In genomic region chr9:81618923-81619322, GRCh38 we compare ENCODE assay signal across 20 cellular contexts.
"Had no signal": no experiment of that assay in that cellular context is flagged by ENCODE, and none has a peak within 500 bp of the region (broad histone marks: within the 10 kb centered on the region; RNA-seq: fewer than 3 reads in every experiment).

No MANE protein-coding gene starts in this region.

- H3K27ac Mint-ChIP-seq: nephron progenitor cell; stimulated activated naive CD8-positive, alpha-beta T cell treated with anti-CD3 and anti-CD28 coated beads, Interleukin-15, Interleukin-2, amounts not matched to agents 100 ng/mL and 50 ng/mL, for 24 hours had no signal

- H3K27me3 Mint-ChIP-seq: stimulated activated naive CD8-positive, alpha-beta T cell treated with anti-CD3 and anti-CD28 coated beads, Interleukin-15, Interleukin-2, amounts not matched to agents 100 ng/mL and 50 ng/mL, for 24 hours had no signal

- H3K4me3 ChIP-seq: esophagus muscularis mucosa, heart left ventricle, psoas muscle, right lobe of liver, tibial artery, upper lobe of right lung, vagina had no signal

- H3K9me3 Mint-ChIP-seq: nephron progenitor cell; stimulated activated effector memory CD8-positive, alpha-beta T cell treated with anti-CD3 and anti-CD28 coated beads, Interleukin-12 subunit alpha, Interleukin-12 subunit beta, amount 100 ng/mL, for 72 hours; stimulated activated naive CD8-positive, alpha-beta T cell treated with anti-CD3 and anti-CD28 coated beads, Interleukin-15, Interleukin-2, amounts not matched to agents 100 ng/mL and 50 ng/mL, for 24 hours had no signal

- H3K4me3 Mint-ChIP-seq: nephron progenitor cell; stimulated activated effector memory CD8-positive, alpha-beta T cell treated with anti-CD3 and anti-CD28 coated beads, Interleukin-12 subunit alpha, Interleukin-12 subunit beta, amount 100 ng/mL, for 72 hours; stimulated activated naive CD8-positive, alpha-beta T cell treated with anti-CD3 and anti-CD28 coated beads, Interleukin-15, Interleukin-2, amounts not matched to agents 100 ng/mL and 50 ng/mL, for 24 hours had no signal

- ATAC-seq: heart left ventricle, upper lobe of right lung had no signal

- H3K36me3 ChIP-seq: neutrophil had no signal

- H3K9me3 ChIP-seq: esophagus muscularis mucosa, heart left ventricle, neutrophil, psoas muscle, right lobe of liver, tibial artery, upper lobe of right lung, vagina had no signal

- H3K4me1 ChIP-seq: right lobe of liver had no signal

- H3K27ac ChIP-seq: epithelial cell of prostate, esophagus muscularis mucosa, neutrophil, psoas muscle, right lobe of liver, tibial artery, upper lobe of right lung, vagina had no signal

- H3K27me3 ChIP-seq: esophagus muscularis mucosa, heart left ventricle, neutrophil, right lobe of liver, tibial artery, upper lobe of right lung, vagina had no signal

- DNase-seq: cortex of kidney; effector memory CD4-positive, alpha-beta T cell; heart left ventricle; hippocampal formation; kidney glomerular epithelial cell; mammary epithelial cell; nephron progenitor cell; psoas muscle; retina; right lobe of liver; stimulated activated CD4-positive, alpha-beta T cell treated with anti-CD3 and anti-CD28 coated beads, Interleukin-4, amount 100 ng/mL, for 1 hour; stimulated activated CD8-positive, alpha-beta memory T cell treated with anti-CD3 and anti-CD28 coated beads, Interleukin-4, amount 100 ng/mL, for 48 hours; tibial artery; upper lobe of right lung had no signal
